Comparison of ENCODE assay signal across 8 cellular contexts in the genomic region with DNA sequence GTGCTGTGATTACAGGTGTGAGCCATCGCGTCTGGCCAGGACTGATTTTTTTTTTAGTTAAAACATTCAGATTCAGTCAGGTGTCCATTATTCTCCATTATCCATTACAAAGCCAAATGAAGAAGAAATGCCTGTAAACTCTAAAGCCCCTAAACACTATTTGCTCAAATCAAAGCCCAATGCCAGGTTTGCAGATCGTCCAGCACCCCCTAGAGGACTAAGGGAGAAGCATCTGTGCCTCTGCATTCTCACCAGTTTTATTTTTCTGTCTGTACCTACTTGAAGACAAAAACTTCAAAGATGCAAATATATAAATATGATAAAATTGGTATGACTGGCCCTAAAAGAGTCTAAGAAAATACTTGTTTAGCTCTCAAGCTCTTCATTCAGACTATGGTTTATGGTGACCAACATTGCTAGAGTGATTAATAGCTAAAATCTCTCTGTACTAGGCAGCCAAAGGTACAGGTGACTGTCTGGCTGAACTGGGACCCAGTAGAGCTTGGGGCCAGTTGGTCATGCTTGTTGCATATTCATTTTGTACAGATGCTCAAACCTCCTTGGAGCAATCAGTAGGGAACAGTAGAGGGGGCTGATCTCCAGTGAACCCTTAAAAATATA.
DNase-seq lines count a peak whose midpoint lies in the region; ATAC-seq and TF ChIP-seq lines count a peak whose summit lies in the region.

No MANE protein-coding gene starts in this region.

- no peaks in the 10 kb centered on the region for H3K9me3 Mint-ChIP-seq in CD4-positive, CD25-positive, alpha-beta regulatory T cell
- no peaks in the 10 kb centered on the region for H3K9me3 Mint-ChIP-seq in effector memory CD8-positive, alpha-beta T cell
- H3K9me3 Mint-ChIP-seq in stimulated activated memory B cell treated with anti-CD40 and anti-IgM and Interleukin-4, amounts not matched to agents 10 μg/mL and 1 μg/mL and 100 μg/mL, for 72 hours: no peaks in the 10 kb centered on the region

- in situ Hi-C loops in GM13977 (cut with MboI; ENCODE audit: low pct_unique_long_range_greater_than_20kb, low sequenced_read_pairs, unreplicated experiment): loop anchor here (10.0 kb wide), 1 partner anchor 107 kb away; no protein-coding TSS in a partner anchor

- no peak overlapping the region for H3K4me3 Mint-ChIP-seq in CD4-positive, CD25-positive, alpha-beta regulatory T cell
- H3K4me3 Mint-ChIP-seq in effector memory CD8-positive, alpha-beta T cell: no peak overlapping the region
- no peak overlapping the region for H3K4me3 Mint-ChIP-seq in stimulated activated memory B cell treated with anti-CD40 and anti-IgM and Interleukin-4, amounts not matched to agents 10 μg/mL and 1 μg/mL and 100 μg/mL, for 72 hours

- peaks cover 3% of the 10 kb centered on the region; the same call in 1 of the 2 replicates for H4K20me1 ChIP-seq in OCI-LY3 (ENCODE audit: insufficient read depth, low read length)

- no peaks in the 10 kb centered on the region for H3K9me3 ChIP-seq in CD4-positive, CD25-positive, alpha-beta regulatory T cell (ENCODE audit: control insufficient read depth in 2 of 2, low read length in 2 of 2)
- H3K9me3 ChIP-seq in OCI-LY3 (ENCODE audit: insufficient read depth, low read length) (no peaks in the 10 kb centered on the region), neutrophil (no peaks in the 10 kb centered on the region)

- peaks cover 4% of the 10 kb centered on the region for H3K4me1 ChIP-seq in CD4-positive, CD25-positive, alpha-beta regulatory T cell (ENCODE audit: control insufficient read depth, insufficient read depth, low read length, poor library complexity, severe bottlenecking)
- H3K4me1 ChIP-seq in OCI-LY3 (ENCODE audit: low read length): peaks cover 11% of the 10 kb centered on the region
- peaks cover 6 to 7% of the 10 kb centered on the region in 2 experiments for H3K4me1 ChIP-seq in neutrophil (ENCODE audit: control insufficient read depth in 1 of 2, insufficient read depth in 1 of 2, low read depth in 1 of 2, low read length in 1 of 2)

- peaks cover 42% of the 10 kb centered on the region for H3K36me3 Mint-ChIP-seq in CD4-positive, CD25-positive, alpha-beta regulatory T cell
- peaks cover 7% of the 10 kb centered on the region for H3K36me3 Mint-ChIP-seq in effector memory CD8-positive, alpha-beta T cell (ENCODE audit: insufficient read depth)
- peaks cover 36% of the 10 kb centered on the region for H3K36me3 Mint-ChIP-seq in stimulated activated memory B cell treated with anti-CD40 and anti-IgM and Interleukin-4, amounts not matched to agents 10 μg/mL and 1 μg/mL and 100 μg/mL, for 72 hours

- H3K27ac Mint-ChIP-seq in CD4-positive, CD25-positive, alpha-beta regulatory T cell: no peak overlapping the region
- no peak overlapping the region for H3K27ac Mint-ChIP-seq in effector memory CD8-positive, alpha-beta T cell
- no peak overlapping the region for H3K27ac Mint-ChIP-seq in stimulated activated memory B cell treated with anti-CD40 and anti-IgM and Interleukin-4, amounts not matched to agents 10 μg/mL and 1 μg/mL and 100 μg/mL, for 72 hours

- H3K27me3 Mint-ChIP-seq in CD4-positive, CD25-positive, alpha-beta regulatory T cell: no peaks in the 10 kb centered on the region
- H3K27me3 Mint-ChIP-seq in effector memory CD8-positive, alpha-beta T cell: no peaks in the 10 kb centered on the region
- no peaks in the 10 kb centered on the region for H3K27me3 Mint-ChIP-seq in stimulated activated memory B cell treated with anti-CD40 and anti-IgM and Interleukin-4, amounts not matched to agents 10 μg/mL and 1 μg/mL and 100 μg/mL, for 72 hours

- TF ChIP-seq CTCF in GM13977 (IDR thresholded peaks at IDR 0.05; ENCODE audit: extremely low read depth, insufficient read depth, missing control alignments): peak; percentile 80
- peak; percentile 96 for TF ChIP-seq CTCF in OCI-LY3 (IDR thresholded peaks at IDR 0.05; ENCODE audit: low read depth, low read length)
- peak; percentile 42 for TF ChIP-seq CTCF in neutrophil (IDR thresholded peaks at IDR 0.05)

- no peaks in the 10 kb centered on the region for H3K79me2 ChIP-seq in OCI-LY3 (ENCODE audit: low read length)

- H3K4me1 Mint-ChIP-seq in CD4-positive, CD25-positive, alpha-beta regulatory T cell: peaks cover 0 to 17% (median 5%) of the 10 kb centered on the region in 4 donors
- no peaks in the 10 kb centered on the region for H3K4me1 Mint-ChIP-seq in effector memory CD8-positive, alpha-beta T cell (ENCODE audit: low read depth in 2 of 2)
- H3K4me1 Mint-ChIP-seq in stimulated activated memory B cell treated with anti-CD40 and anti-IgM and Interleukin-4, amounts not matched to agents 10 μg/mL and 1 μg/mL and 100 μg/mL, for 72 hours: peaks cover 13% of the 10 kb centered on the region

- peak in 2 of 3 donors; percentile 19 to 57 for DNase-seq in CD4-positive, CD25-positive, alpha-beta regulatory T cell
- DNase-seq in GM13977 (ENCODE audit: low spot score) (peak; percentile 47), ecto neural progenitor cell (ENCODE audit: low spot score) (no peak), NCI-H128 (lab: John Stamatoyannopoulos, UW; ENCODE audit: unreplicated experiment) (no peak)
- peak in 2 of 3 experiments; percentile 2 to 14 for DNase-seq in effector memory CD8-positive, alpha-beta T cell

- ATAC-seq in CD4-positive, CD25-positive, alpha-beta regulatory T cell (ENCODE audit: low read depth in 2 of 2): peak in 1 of 2 donors; percentile 34
- ATAC-seq in effector memory CD8-positive, alpha-beta T cell (replicated peaks): no peak
- no peak for ATAC-seq in stimulated activated memory B cell treated with anti-CD40 and anti-IgM and Interleukin-4, amounts not matched to agents 10 μg/mL and 1 μg/mL and 100 μg/mL, for 72 hours

- H3K9ac ChIP-seq in OCI-LY3 (ENCODE audit: low read length): no peak overlapping the region

- peaks cover 12% of the 10 kb centered on the region for H3K36me3 ChIP-seq in CD4-positive, CD25-positive, alpha-beta regulatory T cell (ENCODE audit: control insufficient read depth, insufficient read depth, low read length)
- H3K36me3 ChIP-seq in OCI-LY3 (replicated peaks; ENCODE audit: low read depth, low read length) (peaks cover 2% of the 10 kb centered on the region), neutrophil (peaks cover 93% of the 10 kb centered on the region)

- no peak overlapping the region for H3K4me3 ChIP-seq in CD4-positive, CD25-positive, alpha-beta regulatory T cell (ENCODE audit: low read depth, low read length)
- no peak overlapping the region for H3K4me3 ChIP-seq in OCI-LY3 (ENCODE audit: low read length)
- H3K4me3 ChIP-seq in neutrophil (ENCODE audit: low read depth in 1 of 2, low read length in 1 of 2): no peak overlapping the region

- H2AFZ ChIP-seq in OCI-LY3 (ENCODE audit: low read depth, low read length): no peak overlapping the region

- no peak overlapping the region for H3K27ac ChIP-seq in CD4-positive, CD25-positive, alpha-beta regulatory T cell (ENCODE audit: insufficient read depth, low read length, poor library complexity, severe bottlenecking)
- no peak overlapping the region for H3K27ac ChIP-seq in OCI-LY3 (ENCODE audit: low read length)
- no peak overlapping the region for H3K27ac ChIP-seq in neutrophil

- no peak overlapping the region for H3K4me2 ChIP-seq in OCI-LY3 (ENCODE audit: low read length)

- no peaks in the 10 kb centered on the region for H3K27me3 ChIP-seq in CD4-positive, CD25-positive, alpha-beta regulatory T cell (ENCODE audit: control insufficient read depth, insufficient read depth, low read length)
- H3K27me3 ChIP-seq in OCI-LY3 (ENCODE audit: low read depth, low read length) (no peaks in the 10 kb centered on the region), neutrophil (no peaks in the 10 kb centered on the region)

Comparison
In these comparisons a context has a peak if more than half of its experiments do, and no peak if none do; other contexts are left out.
1. DNase-seq: peak in CD4-positive, CD25-positive, alpha-beta regulatory T cell (2 of 3), GM13977 (single experiment) and effector memory CD8-positive, alpha-beta T cell (2 of 3); none in ecto neural progenitor cell (single experiment) and NCI-H128 (single experiment).
2. CTCF ChIP-seq: peak in every context shown above with its lines; median percentile 96 in OCI-LY3; 80 in GM13977; 42 in neutrophil.